18 cellular contexts compared by ENCODE assay signal in the genomic region with DNA sequence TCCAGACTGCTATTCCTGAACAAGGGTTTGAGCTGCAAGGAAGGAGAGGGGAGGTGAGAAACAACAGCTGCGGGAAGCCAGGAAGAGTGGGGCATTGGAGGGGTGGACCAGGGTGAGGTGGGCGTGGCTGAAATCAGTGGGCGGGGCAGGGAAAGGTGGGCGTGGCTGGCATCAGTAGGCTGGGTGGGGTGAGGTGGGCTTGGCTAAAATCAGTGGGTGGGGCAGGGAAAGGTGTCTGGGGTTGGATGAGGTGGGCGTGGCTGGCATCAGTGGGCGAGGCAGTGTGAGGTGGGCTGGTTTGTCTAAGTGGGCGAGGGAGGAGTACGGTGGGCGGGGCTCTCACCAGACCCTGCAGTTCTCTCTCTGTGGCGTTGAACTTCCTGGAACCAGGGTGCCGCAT.
"Had no signal": no experiment of that assay in that cellular context is flagged by ENCODE, and none has a peak within 500 bp of the region (broad histone marks: within the 10 kb centered on the region; RNA-seq: fewer than 3 reads in every experiment).

No MANE protein-coding gene starts in this region.

- H3K4me1 Mint-ChIP-seq: activated CD4-positive, alpha-beta memory T cell treated with anti-CD3 and anti-CD28 coated beads, Interleukin-2, amount 10 ng/mL, durations not matched to agents 7 days and 5 days; activated CD4-positive, alpha-beta T cell treated with anti-CD3 and anti-CD28 coated beads for 36 hours; activated CD8-positive, alpha-beta memory T cell treated with anti-CD3 and anti-CD28 coated beads, Interleukin-2, amount 10 ng/mL, durations not matched to agents 7 days and 5 days; memory B cell; WTC11 had no signal

- H3K27ac ChIP-seq: cardiac muscle cell, prostate gland, tibial artery, vagina had no signal

- H3K36me3 Mint-ChIP-seq: activated CD8-positive, alpha-beta memory T cell treated with anti-CD3 and anti-CD28 coated beads, Interleukin-2, amount 10 ng/mL, durations not matched to agents 7 days and 5 days; activated naive CD8-positive, alpha-beta T cell had no signal

- H3K4me1 ChIP-seq: prostate gland, tibial artery, vagina had no signal

- H3K27ac Mint-ChIP-seq: activated CD4-positive, alpha-beta memory T cell treated with anti-CD3 and anti-CD28 coated beads, Interleukin-2, amount 10 ng/mL, durations not matched to agents 7 days and 5 days; activated CD4-positive, alpha-beta T cell treated with anti-CD3 and anti-CD28 coated beads for 36 hours; activated CD8-positive, alpha-beta memory T cell treated with anti-CD3 and anti-CD28 coated beads, Interleukin-2, amount 10 ng/mL, durations not matched to agents 7 days and 5 days; activated naive CD8-positive, alpha-beta T cell; effector memory CD8-positive, alpha-beta T cell; memory B cell; T-helper 2 cell treated with Interferon-gamma antibody and Interleukin-4, amounts not matched to agents 5 μg/mL and 100 μg/mL, for 36 hours; WTC11 had no signal

- DNase-seq: activated CD4-positive, alpha-beta memory T cell treated with anti-CD3 and anti-CD28 coated beads, Interleukin-2, amount 10 ng/mL, durations not matched to agents 7 days and 5 days; activated CD4-positive, alpha-beta T cell treated with anti-CD3 and anti-CD28 coated beads for 36 hours; activated CD8-positive, alpha-beta memory T cell treated with anti-CD3 and anti-CD28 coated beads, Interleukin-2, amount 10 ng/mL, durations not matched to agents 7 days and 5 days; amygdala; dermis blood vessel endothelial cell; effector memory CD8-positive, alpha-beta T cell; hypothalamus; left ventricle myocardium superior; stimulated activated naive CD4-positive, alpha-beta T cell treated with Interleukin-2 at 50 U/mL for 16 hours; tibial artery had no signal

- H3K36me3 ChIP-seq: cardiac muscle cell, prostate gland, tibial artery, vagina had no signal

- H3K9me3 ChIP-seq: prostate gland, tibial artery, vagina had no signal

- ATAC-seq: activated CD4-positive, alpha-beta T cell treated with anti-CD3 and anti-CD28 coated beads for 36 hours; activated CD8-positive, alpha-beta memory T cell treated with anti-CD3 and anti-CD28 coated beads, Interleukin-2, amount 10 ng/mL, durations not matched to agents 7 days and 5 days; effector memory CD8-positive, alpha-beta T cell; left ventricle myocardium superior; right cardiac atrium; WTC11 had no signal

- H3K27me3 Mint-ChIP-seq: activated CD4-positive, alpha-beta memory T cell treated with anti-CD3 and anti-CD28 coated beads, Interleukin-2, amount 10 ng/mL, durations not matched to agents 7 days and 5 days; activated CD8-positive, alpha-beta memory T cell treated with anti-CD3 and anti-CD28 coated beads, Interleukin-2, amount 10 ng/mL, durations not matched to agents 7 days and 5 days had no signal

- H3K4me3 ChIP-seq: cardiac muscle cell, prostate gland, tibial artery, vagina had no signal

- H3K4me3 Mint-ChIP-seq: activated CD4-positive, alpha-beta memory T cell treated with anti-CD3 and anti-CD28 coated beads, Interleukin-2, amount 10 ng/mL, durations not matched to agents 7 days and 5 days; activated CD4-positive, alpha-beta T cell treated with anti-CD3 and anti-CD28 coated beads for 36 hours; activated CD8-positive, alpha-beta memory T cell treated with anti-CD3 and anti-CD28 coated beads, Interleukin-2, amount 10 ng/mL, durations not matched to agents 7 days and 5 days; activated naive CD8-positive, alpha-beta T cell; effector memory CD8-positive, alpha-beta T cell; memory B cell; T-helper 2 cell treated with Interferon-gamma antibody and Interleukin-4, amounts not matched to agents 5 μg/mL and 100 μg/mL, for 36 hours; WTC11 had no signal

- H3K27me3 ChIP-seq: cardiac muscle cell, tibial artery, vagina had no signal
